Comparison of ENCODE assay signal across 9 cellular contexts in the genomic region with DNA sequence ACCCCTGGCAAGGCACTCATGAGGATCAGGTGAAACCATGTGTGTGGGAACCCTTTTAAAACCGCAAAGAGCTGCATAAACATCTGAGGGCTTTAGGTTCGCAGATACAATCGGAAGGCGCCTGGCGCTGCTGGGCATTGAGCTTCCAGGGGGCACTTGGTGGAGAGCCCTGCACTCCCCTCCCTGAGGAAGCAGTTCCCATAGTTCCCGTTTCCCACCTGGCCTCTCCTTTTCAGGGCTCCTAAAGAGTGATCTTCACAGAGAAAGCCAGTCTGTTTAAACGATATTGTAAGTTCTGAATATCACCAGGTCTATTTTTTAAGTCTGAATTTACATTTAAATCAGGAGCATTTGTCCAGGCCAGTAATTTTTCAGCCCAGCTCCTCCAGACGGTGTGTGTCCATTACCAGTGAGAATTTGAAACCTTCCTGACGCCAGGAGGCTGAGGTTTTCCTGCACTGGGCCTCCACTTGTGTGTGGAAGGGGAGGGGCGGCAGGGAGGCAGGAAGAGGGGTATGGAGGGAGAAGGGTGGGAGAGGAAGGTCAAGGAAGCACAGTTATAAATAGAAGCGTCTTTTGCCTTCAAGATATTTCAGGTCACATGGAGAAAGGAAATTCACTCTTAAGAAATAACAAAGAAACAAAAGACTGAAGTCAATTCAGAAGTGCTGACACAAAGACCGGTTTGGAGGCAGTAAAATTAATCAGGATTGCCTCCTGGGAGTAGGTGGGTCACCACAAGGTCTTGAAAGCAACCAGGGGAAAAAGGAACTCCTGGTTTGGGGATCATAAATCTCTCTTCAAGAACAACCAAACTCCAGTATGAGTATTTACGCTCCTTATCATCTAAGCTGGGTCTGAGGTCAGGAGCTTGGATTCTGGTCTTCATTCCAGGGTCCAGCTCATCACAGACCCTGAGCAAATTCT. TPM values are rescaled to one million over a fixed set of nuclear protein-coding genes. Genes with fewer than 3 reads are reported as not detected.
A peak's percentile ranks its signal among the peaks of the same experiment; 100 is the strongest.
DNase-seq lines count a peak whose midpoint lies in the region; ATAC-seq and TF ChIP-seq lines count a peak whose summit lies in the region.
"Had no signal": no experiment of that assay in that cellular context is flagged by ENCODE, and none has a peak within 500 bp of the region (broad histone marks: within the 10 kb centered on the region; RNA-seq: fewer than 3 reads in every experiment).

No MANE protein-coding gene starts in this region.

- peak overlapping the region; percentile 73 for H3K4me2 ChIP-seq in KMS-11

- peaks cover 48 to 69% (median 63%) of the 10 kb centered on the region in 3 donors for H3K4me1 Mint-ChIP-seq in naive B cell

- H3K9me3 Mint-ChIP-seq in naive B cell = no peaks in the 10 kb centered on the region

- H3K9ac ChIP-seq in KMS-11 = no peak overlapping the region; the same call in 1 of the 2 replicates

- intact Hi-C loops in body of pancreas (cut with DNase I) = no loop called here

- TF ChIP-seq POLR2A in body of pancreas (IDR thresholded peaks at IDR 0.05) = peak in 1 of 3 donors; percentile 15

- H3K36me3 ChIP-seq in KMS-11 (ENCODE audit: insufficient read depth) (no peaks in the 10 kb centered on the region), body of pancreas (replicated peaks in 1 of 2; ENCODE audit: insufficient read depth in 1 of 2, low read depth in 2 of 2) (no peaks in the 10 kb centered on the region)

- DNase-seq in Daoy (ENCODE audit: low read depth) (peak; percentile 66), body of pancreas (no peak), naive B cell (no peak), midbrain (lab: John Stamatoyannopoulos, UW) (no peak), GM13977 (ENCODE audit: low spot score) (no peak)

- peak overlapping the region; percentile 45 to 84 (median 74) for H3K4me3 Mint-ChIP-seq in naive B cell

- H3K4me3 ChIP-seq in KMS-11 (IDR thresholded peaks at IDR 0.05; ENCODE audit: insufficient read depth, low read depth, low read length) (no peak overlapping the region), body of pancreas (no peak overlapping the region)

- H3K27ac ChIP-seq in KMS-11 (peak overlapping the region; percentile 46; the same call in 1 of the 2 replicates), body of pancreas (peak overlapping the region; percentile 23 to 76 (median 55))
- H3K27ac ChIP-seq: HL-60 had no signal

- WGBS in body of pancreas, 2 donors = 47 to 62% methylated on average over 13 of the region's 13 CpGs

- H3K27ac Mint-ChIP-seq in naive B cell = peak overlapping the region in 3 of 6 donors; percentile 68 to 88 (median 83)

- H3K27me3 ChIP-seq in KMS-11 (ENCODE audit: insufficient read depth, low read depth) (no peaks in the 10 kb centered on the region), body of pancreas (no peaks in the 10 kb centered on the region)

- H3K79me2 ChIP-seq in KMS-11 (ENCODE audit: insufficient read depth, low read depth) = no peaks in the 10 kb centered on the region

- H4K20me1 ChIP-seq in KMS-11 (ENCODE audit: insufficient read depth) = no peaks in the 10 kb centered on the region

- ATAC-seq in body of pancreas (no peak), naive B cell (ENCODE audit: low read depth in 2 of 2) (peak; percentile 30 to 31), HG02852 (IDR thresholded peaks at IDR 0.05; ENCODE audit: unreplicated experiment) (no peak), GM21717 (IDR thresholded peaks at IDR 0.05; ENCODE audit: unreplicated experiment) (no peak)

- no peaks in the 10 kb centered on the region for H3K36me3 Mint-ChIP-seq in naive B cell

- H3K4me1 ChIP-seq in KMS-11 (ENCODE audit: low read depth, poor library complexity, severe bottlenecking) = peaks cover 80% of the 10 kb centered on the region
- peaks cover 45% of the 10 kb centered on the region for H3K4me1 ChIP-seq in body of pancreas

- no peaks in the 10 kb centered on the region for H3K9me3 ChIP-seq in body of pancreas

- peak overlapping the region; percentile 42; the same call in 1 of the 2 replicates for H2AFZ ChIP-seq in KMS-11 (ENCODE audit: low read depth)

- no peaks in the 10 kb centered on the region for H3K27me3 Mint-ChIP-seq in naive B cell

- in situ Hi-C loops in GM13977 (cut with MboI; ENCODE audit: low pct_unique_long_range_greater_than_20kb, low sequenced_read_pairs, unreplicated experiment) = no loop called here

- TF ChIP-seq CTCF in KMS-11 (conservative IDR thresholded peaks at IDR 0.05; ENCODE audit: low read depth, low read length) (no peak), body of pancreas (IDR thresholded peaks at IDR 0.05) (no peak), GM13977 (IDR thresholded peaks at IDR 0.05; ENCODE audit: extremely low read depth, insufficient read depth, missing control alignments) (no peak)

RNA-seq across cellular contexts. Expression of gene MGAT1, which starts 14.3 kb away (rescaled TPM):
- 58.7 and 62.9 TPM in 2 replicates for total RNA-seq in Daoy (2014; rRNA removed; shearing (Covaris generic))
- 10 to 100 TPM; 96.2 to 98.8 TPM for total RNA-seq in body of pancreas
- 100 to 1,000 TPM in 2 of 6 donors, 10 to 100 TPM in 4; 71.9 to 121 (median 84.2) TPM for polyA plus RNA-seq in naive B cell (ENCODE audit: low read depth in 6 of 6)

RNA-seq across cellular contexts. Expression of gene ZFP62, which starts 44.2 kb away (rescaled TPM):
- 17.1 and 18.2 TPM in 2 replicates for total RNA-seq in Daoy (2014; rRNA removed; shearing (Covaris generic))
- 10 to 100 TPM; 17.1 to 24.6 TPM for total RNA-seq in body of pancreas
- polyA plus RNA-seq in naive B cell (ENCODE audit: low read depth in 6 of 6) = 10 to 100 TPM; 12.1 to 26.5 (median 22.5) TPM

Comparison
In these comparisons a context has a peak if more than half of its experiments do, and no peak if none do; other contexts are left out.
1. ATAC-seq: peak in naive B cell (2 of 2); none in body of pancreas (single experiment), HG02852 (single experiment) and GM21717 (single experiment).